ENCODE assay signal across 24 cellular contexts in the genomic region with DNA sequence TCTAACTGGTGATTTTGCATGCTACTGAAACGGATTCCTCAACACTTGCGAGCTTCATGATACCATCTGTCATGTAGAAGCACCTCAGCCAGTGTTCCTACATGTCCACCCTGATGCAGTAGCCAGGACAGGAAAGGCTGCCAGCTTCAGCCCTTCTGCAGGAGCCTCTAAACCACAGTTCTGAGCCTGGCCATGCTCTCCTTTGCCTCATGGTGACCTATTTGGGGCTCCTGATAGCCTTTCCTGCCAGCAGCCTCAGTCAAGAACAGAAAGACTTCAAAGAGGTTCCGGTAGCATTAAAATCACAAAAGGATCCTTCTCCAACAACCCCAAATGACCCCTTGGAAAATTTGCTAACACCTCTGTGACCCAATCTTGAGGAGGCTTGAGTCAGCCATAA.
DNase-seq lines count a peak whose midpoint lies in the region; ATAC-seq and TF ChIP-seq lines count a peak whose summit lies in the region.
"Had no signal": no experiment of that assay in that cellular context is flagged by ENCODE, and none has a peak within 500 bp of the region (broad histone marks: within the 10 kb centered on the region; RNA-seq: fewer than 3 reads in every experiment).

No MANE protein-coding gene starts in this region.

- H3K4me1 ChIP-seq in left ventricle myocardium inferior = no peaks in the 10 kb centered on the region
- H3K4me1 ChIP-seq: Caco-2 had no signal

- no peaks in the 10 kb centered on the region for H3K9me3 ChIP-seq in left ventricle myocardium inferior (replicated peaks)
- H3K9me3 ChIP-seq: Caco-2 had no signal

- TF ChIP-seq CTCF in GM13977 (IDR thresholded peaks at IDR 0.05; ENCODE audit: extremely low read depth, insufficient read depth, missing control alignments) (no peak), left ventricle myocardium inferior (IDR thresholded peaks at IDR 0.05; ENCODE audit: borderline replicate concordance) (no peak)

- intact Hi-C loops in left ventricle myocardium inferior (cut with micrococcal nuclease) = no loop called here

- no peak overlapping the region for H3K4me3 ChIP-seq in left ventricle myocardium inferior
- H3K4me3 ChIP-seq: K562 had no signal

- no peaks in the 10 kb centered on the region for H3K27me3 ChIP-seq in left ventricle myocardium inferior (ENCODE audit: low read depth)

- in situ Hi-C loops in GM13977 (cut with MboI; ENCODE audit: low pct_unique_long_range_greater_than_20kb, low sequenced_read_pairs, unreplicated experiment) = no loop called here

- ATAC-seq in HG03571 (IDR thresholded peaks at IDR 0.05; ENCODE audit: unreplicated experiment) = no peak
- ATAC-seq: CD8-positive, alpha-beta T cell; HepG2; K562; Panc1 had no signal

- DNase-seq in ELF-1 (ENCODE audit: low read depth, low spot score) = peak; percentile 65
- DNase-seq in NCI-H446 treated with DMSO at 0.1 percent for 48 hours (lab: John Stamatoyannopoulos, UW) = peak; percentile 26
- peak; percentile 80 for DNase-seq in cerebellum (ENCODE audit: low spot score)
- DNase-seq in islet precursor cell = peak; percentile 79
- no peak for DNase-seq in GM13977 (ENCODE audit: low spot score)
- DNase-seq in SIG-M5 treated with dmso at 0.1 percent for 504 hours (lab: John Stamatoyannopoulos, UW; ENCODE audit: unreplicated experiment) = no peak
- no peak for DNase-seq in left ventricle myocardium inferior
- DNase-seq: DMS79 treated with DMSO at 0.1 percent for 48 hours, Kasumi-1, NCI-H1092 treated with DMSO at 0.1 percent for 48 hours, NCI-H1436 treated with DMSO at 0.1 percent for 48 hours, NCI-H1930, NCI-H2107, NCI-H526, SHP77, T-helper 1 cell had no signal

- no peaks in the 10 kb centered on the region for H3K36me3 ChIP-seq in left ventricle myocardium inferior

- H3K27ac ChIP-seq in left ventricle myocardium inferior (replicated peaks) = no peak overlapping the region
- H3K27ac ChIP-seq: C4-2B, RWPE1 had no signal

Comparison
In these comparisons a context has a peak if more than half of its experiments do, and no peak if none do; other contexts are left out.
1. DNase-seq: peak in ELF-1 (single experiment), NCI-H446 treated with DMSO at 0.1 percent for 48 hours (single experiment), cerebellum (single experiment) and islet precursor cell (single experiment); none in GM13977 (single experiment), SIG-M5 treated with dmso at 0.1 percent for 504 hours (single experiment) and left ventricle myocardium inferior (single experiment).